In genomic region chr20:19936801-19937583, GRCh38 we compare ENCODE assay signal across 8 cellular contexts.
A peak's percentile ranks its signal among the peaks of the same experiment; 100 is the strongest.
DNase-seq lines count a peak whose midpoint lies in the region; ATAC-seq and TF ChIP-seq lines count a peak whose summit lies in the region.

No MANE protein-coding gene starts in this region.

- H3K9me3 ChIP-seq in suprapubic skin = no peaks in the 10 kb centered on the region

- H3K27ac Mint-ChIP-seq in T-cell = no peak overlapping the region

- H3K36me3 Mint-ChIP-seq in T-cell = no peaks in the 10 kb centered on the region

- intact Hi-C loops in Right ventricle myocardium superior (cut with DNase I) = no loop called here

- H3K4me3 ChIP-seq in suprapubic skin = peak overlapping the region; percentile 45

- peaks cover 8% of the 10 kb centered on the region for H3K36me3 ChIP-seq in suprapubic skin

- peak overlapping the region; percentile 93 for H3K27ac ChIP-seq in suprapubic skin

- peak; percentile 32 for DNase-seq in activated CD4-positive, alpha-beta T cell treated with anti-CD3 and anti-CD28 coated beads for 48 hours
- no peak for DNase-seq in activated CD4-positive, alpha-beta T cell treated with anti-CD3 and anti-CD28 coated beads, Interleukin-2, amount 50 U/mL, for 4 hours
- peak in 21 of 34 experiments; percentile 4 to 31 (median 9) for DNase-seq in T-cell
- DNase-seq in Right ventricle myocardium superior = peak; percentile 69
- DNase-seq in suprapubic skin (ENCODE audit: low spot score in 2 of 2) = no peak
- no peak for DNase-seq in NCI-H1105 treated with DMSO at 0.1 percent for 48 hours (lab: John Stamatoyannopoulos, UW)
- no peak for DNase-seq in GOT3 (lab: John Stamatoyannopoulos, UW)
- no peak for DNase-seq in omental fat pad (ENCODE audit: low spot score)

- peaks cover 14 to 17% of the 10 kb centered on the region in 2 donors for H3K27me3 Mint-ChIP-seq in T-cell

- H3K9me3 Mint-ChIP-seq in T-cell = no peaks in the 10 kb centered on the region

- peak; percentile 73 to 80 (median 78) for ATAC-seq in T-cell (replicated peaks in 1 of 4)
- ATAC-seq in Right ventricle myocardium superior (ENCODE audit: poor library complexity) = no peak
- ATAC-seq in omental fat pad (ENCODE audit: low FRiP score) = no peak

- TF ChIP-seq POLR2A in suprapubic skin (IDR thresholded peaks at IDR 0.05) = no peak

- peaks cover 20 to 34% (median 25%) of the 10 kb centered on the region in 3 donors for H3K4me1 Mint-ChIP-seq in T-cell

- CTCF ChIA-PET in T-cell (lab: Charles Lee) = interaction anchor here in 1 of 2 donors (0.6 kb wide), 1 partner anchor 19 kb away, joined by 3 read pairs; no protein-coding TSS in a partner anchor

- H3K4me1 ChIP-seq in suprapubic skin = peaks cover 89% of the 10 kb centered on the region

- peak overlapping the region; percentile 53 to 69 (median 66) for H3K4me3 Mint-ChIP-seq in T-cell

- POLR2A ChIA-PET in T-cell (lab: Charles Lee) = interaction anchor here in 1 of 2 donors (0.9 kb wide), 1 partner anchor 17 kb away, joined by 3 read pairs; no protein-coding TSS in a partner anchor

- TF ChIP-seq CTCF in suprapubic skin (IDR thresholded peaks at IDR 0.05) (no peak), omental fat pad (IDR thresholded peaks at IDR 0.05) (no peak)

- 39% methylated on average over 13 of the region's 13 CpGs for WGBS in suprapubic skin

- no peaks in the 10 kb centered on the region for H3K27me3 ChIP-seq in suprapubic skin

- TF ChIP-seq EP300 in suprapubic skin (IDR thresholded peaks at IDR 0.05) = no peak

Comparison
In these comparisons a context has a peak if more than half of its experiments do, and no peak if none do; other contexts are left out.
1. DNase-seq: peak in activated CD4-positive, alpha-beta T cell treated with anti-CD3 and anti-CD28 coated beads for 48 hours (single experiment), T-cell (21 of 34) and Right ventricle myocardium superior (single experiment); none in activated CD4-positive, alpha-beta T cell treated with anti-CD3 and anti-CD28 coated beads, Interleukin-2, amount 50 U/mL, for 4 hours (0 of 2), suprapubic skin (0 of 2), NCI-H1105 treated with DMSO at 0.1 percent for 48 hours (single experiment), GOT3 (single experiment) and omental fat pad (single experiment).
2. ATAC-seq: peak in T-cell (4 of 4); none in Right ventricle myocardium superior (single experiment) and omental fat pad (single experiment).